In genomic region chr18:63904694-63905093, GRCh38 we compare ENCODE assay signal across 9 cellular contexts. TPM values are rescaled to one million over a fixed set of nuclear protein-coding genes. Genes with fewer than 3 reads are reported as not detected.
"Had no signal": no experiment of that assay in that cellular context is flagged by ENCODE, and none has a peak within 500 bp of the region (broad histone marks: within the 10 kb centered on the region; RNA-seq: fewer than 3 reads in every experiment).

No MANE protein-coding gene starts in this region.

- FAIRE-seq: H1, H54, HTR-8/SVneo, K562 had no signal

- H3K4me2 ChIP-seq: GM23338 had no signal

- ATAC-seq: GM23338, K562 had no signal

- DNase-seq: H9, HCEC 1CT, IMR-90 had no signal

- H3K4me3 ChIP-seq: GM23338, K562 had no signal

RNA-seq across cellular contexts. Expression of gene SERPINB10, which starts 3.1 kb away (rescaled TPM):
- total RNA-seq: GM23338, H1, H9, HT-29, IMR-90, K562 had no signal
- polyA plus RNA-seq: GM23338, H1, IMR-90, K562 had no signal

RNA-seq across cellular contexts. Expression of gene SERPINB2, which starts 17.2 kb away (rescaled TPM):
- total RNA-seq: GM23338, H1, H9, HT-29 had no signal
- polyA plus RNA-seq: GM23338, H1 had no signal

RNA-seq across cellular contexts. Expression of gene HMSD, which starts 44.4 kb away (rescaled TPM):
- total RNA-seq: HT-29 had no signal
